In the genomic region with DNA sequence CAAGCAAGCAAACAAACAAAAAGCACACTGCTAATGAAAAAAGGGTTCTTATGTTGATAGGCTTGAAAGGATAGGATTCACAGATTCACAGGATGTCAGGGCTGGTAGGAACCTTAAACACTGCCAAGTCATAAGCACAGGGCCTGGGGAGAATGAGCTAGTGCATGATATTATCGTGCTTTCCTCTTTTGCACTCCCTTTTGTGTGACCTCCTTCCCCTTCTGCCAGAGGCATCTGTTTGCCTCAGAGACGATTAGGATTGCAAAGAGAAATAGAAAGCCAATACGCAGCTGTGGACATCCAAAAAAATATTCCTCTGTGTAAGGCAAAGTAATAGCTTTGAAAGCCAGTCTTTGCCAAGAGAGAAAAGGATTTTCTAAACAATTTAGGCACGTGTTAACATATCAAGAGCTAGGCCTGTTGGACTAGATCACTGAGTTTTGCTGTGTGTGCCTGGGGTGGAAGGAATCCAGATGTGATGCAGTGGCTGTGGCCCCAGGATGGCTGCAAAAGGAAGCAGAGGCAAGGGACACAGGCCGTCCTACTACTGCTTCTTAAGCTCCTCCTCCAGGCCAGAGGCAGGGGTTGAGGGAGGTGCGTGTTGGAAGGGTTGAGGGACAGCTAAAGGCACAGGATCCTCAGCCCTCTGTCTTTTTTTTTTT, we compare ENCODE assay signal across 11 cellular contexts. TPM values are rescaled to one million over a fixed set of nuclear protein-coding genes. Genes with fewer than 3 reads are reported as not detected.
A peak's percentile ranks its signal among the peaks of the same experiment; 100 is the strongest.
DNase-seq lines count a peak whose midpoint lies in the region; ATAC-seq and TF ChIP-seq lines count a peak whose summit lies in the region.
"Had no signal": no experiment of that assay in that cellular context is flagged by ENCODE, and none has a peak within 500 bp of the region (broad histone marks: within the 10 kb centered on the region; RNA-seq: fewer than 3 reads in every experiment).

No MANE protein-coding gene starts in this region.

- H3K4me1 ChIP-seq in breast epithelium (no peaks in the 10 kb centered on the region), colonic mucosa (no peaks in the 10 kb centered on the region), right lobe of liver (peaks cover 0 to 8% (median 0%) of the 10 kb centered on the region in 4 donors)

- H3K4me1 Mint-ChIP-seq in MCF 10A (ENCODE audit: insufficient read depth, unreplicated experiment), result peaks cover 6% of the 10 kb centered on the region

- no peak overlapping the region for H3K4me3 Mint-ChIP-seq in MCF 10A (ENCODE audit: unreplicated experiment)

- POLR2A ChIA-PET in MCF 10A (lab: Yijun Ruan, JAX), result interaction anchor here (1.4 kb wide), 1 partner anchor 18 kb away, joined by 3 read pairs; no protein-coding TSS in a partner anchor

- H3K27ac ChIP-seq in breast epithelium (peak overlapping the region; percentile 41 to 70), colonic mucosa (peak overlapping the region; percentile 36), right lobe of liver (peak overlapping the region in 1 of 3 donors; percentile 26)
- H3K27ac ChIP-seq: WERI-Rb-1 had no signal

- H3K27me3 ChIP-seq in breast epithelium (no peaks in the 10 kb centered on the region), colonic mucosa (no peaks in the 10 kb centered on the region), right lobe of liver (no peaks in the 10 kb centered on the region)
- H3K27me3 ChIP-seq: BLaER1 treated with 17β-estradiol and CSF1 and Interleukin-3, amounts not matched to agents 10 nM and 100 nM had no signal

- H3K9me3 ChIP-seq in breast epithelium (no peaks in the 10 kb centered on the region), colonic mucosa (no peaks in the 10 kb centered on the region), right lobe of liver (no peaks in the 10 kb centered on the region)

- DNase-seq in breast epithelium (ENCODE audit: low spot score in 2 of 2) (no peak), MCF 10A (ENCODE audit: unreplicated experiment) (no peak), colonic mucosa (no peak), right lobe of liver (no peak), NOMO-1 (lab: John Stamatoyannopoulos, UW; ENCODE audit: unreplicated experiment in 2 of 2) (no peak), kidney tubule cell (ENCODE audit: low spot score) (no peak), middle frontal gyrus (ENCODE audit: extremely low spot score, low spot score) (no peak)
- no peak for DNase-seq in activated CD4-positive, alpha-beta T cell treated with anti-CD3 and anti-CD28 coated beads, Interleukin-2, amount 50 U/mL, for 4 hours
- DNase-seq: NCI-H1048, WERI-Rb-1 had no signal

- TF ChIP-seq POLR2A in breast epithelium (IDR thresholded peaks at IDR 0.05) (no peak), right lobe of liver (IDR thresholded peaks at IDR 0.05) (no peak)

- intact Hi-C loops in breast epithelium (cut with DNase I; ENCODE audit: low total_unique reads), result no loop called here
- intact Hi-C loops in MCF 10A (cut with micrococcal nuclease), result no loop called here
- intact Hi-C loops in colonic mucosa (cut with DNase I), result no loop called here
- intact Hi-C loops in right lobe of liver (cut with DNase I), result no loop called here

- CTCF ChIA-PET in MCF 10A (lab: Yijun Ruan, JAX), result interaction anchor here (0.6 to 0.9 kb wide), 2 partner anchors 9 to 293 kb away, joined by 3 read pairs; no protein-coding TSS in a partner anchor

- H3K4me3 ChIP-seq in breast epithelium (no peak overlapping the region), colonic mucosa (no peak overlapping the region), right lobe of liver (no peak overlapping the region)
- H3K4me3 ChIP-seq: BLaER1 treated with 17β-estradiol and CSF1 and Interleukin-3, amounts not matched to agents 10 nM and 100 nM had no signal

- no peaks in the 10 kb centered on the region for H3K36me3 Mint-ChIP-seq in MCF 10A (ENCODE audit: insufficient read depth, unreplicated experiment)

- no peak overlapping the region for H3K27ac Mint-ChIP-seq in MCF 10A (ENCODE audit: low read depth, unreplicated experiment)

- no peak for TF ChIP-seq CTCF in breast epithelium (IDR thresholded peaks at IDR 0.05)
- no peak for TF ChIP-seq CTCF in MCF 10A (IDR thresholded peaks at IDR 0.05; ENCODE audit: unreplicated experiment)
- TF ChIP-seq CTCF in colonic mucosa (IDR thresholded peaks at IDR 0.05), result no peak
- no peak for TF ChIP-seq CTCF in right lobe of liver (IDR thresholded peaks at IDR 0.05)

- peak in 3 of 4 donors; percentile 13 to 33 (median 19) for ATAC-seq in right lobe of liver

- H3K9me3 Mint-ChIP-seq in MCF 10A (ENCODE audit: unreplicated experiment), result peaks cover 8% of the 10 kb centered on the region

- 39% methylated on average over 5 of the region's 6 CpGs for WGBS in right lobe of liver (ENCODE audit: insufficient coverage, low coverage, low lambda C conversion rate, missing lambda C conversion rate)

- BruUV-seq in MCF 10A (replicated peaks; lab: Mats Ljungman, UMichigan), result no TSS peak

- H3K27me3 Mint-ChIP-seq in MCF 10A (ENCODE audit: insufficient read depth, unreplicated experiment), result no peaks in the 10 kb centered on the region

- H3K36me3 ChIP-seq in breast epithelium (no peaks in the 10 kb centered on the region), colonic mucosa (no peaks in the 10 kb centered on the region), right lobe of liver (no peaks in the 10 kb centered on the region)
- H3K36me3 ChIP-seq: WERI-Rb-1 had no signal

- H3K9ac ChIP-seq in colonic mucosa (ENCODE audit: low read depth in 2 of 2, low read length in 2 of 2), result no peak overlapping the region

RNA-seq across cellular contexts. Expression of a gene that starts 30.6 kb away (rescaled TPM):
- total RNA-seq in breast epithelium (not detected), MCF 10A (2022) (not detected in 2 replicates), colonic mucosa (under 1 TPM in 1 of 2 donors, not detected in 1; 0.16 TPM), right lobe of liver (1 to 10 TPM; 1.1 to 3.7 (median 1.9) TPM)
